1 cellular context compared by ENCODE assay signal in the genomic region with DNA sequence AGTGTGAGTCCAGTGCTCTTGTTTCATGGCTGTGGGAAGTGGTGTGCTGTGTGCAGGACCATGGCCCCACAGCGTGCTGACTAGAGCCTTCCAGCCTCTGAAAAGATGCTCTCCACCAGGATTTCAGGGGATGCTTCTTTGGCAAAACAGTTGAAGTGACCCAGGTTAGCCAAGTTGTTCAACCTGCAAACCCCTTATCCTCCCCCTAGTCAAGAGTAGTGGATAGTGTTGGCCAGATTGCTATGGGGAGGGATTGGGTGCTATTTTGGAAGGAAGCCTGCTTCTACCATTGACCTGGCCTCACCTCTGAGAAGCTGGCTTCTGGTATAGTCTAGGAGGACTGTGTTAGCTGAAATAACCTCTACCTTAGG.
TF ChIP-seq lines count a peak whose summit lies in the region.

No MANE protein-coding gene starts in this region.

TF ChIP-seq in K562, 482 proteins besides CTCF, POLR2A, EP300 and RAD21 (continued from another document):
- TF ChIP-seq, protein P1, sequence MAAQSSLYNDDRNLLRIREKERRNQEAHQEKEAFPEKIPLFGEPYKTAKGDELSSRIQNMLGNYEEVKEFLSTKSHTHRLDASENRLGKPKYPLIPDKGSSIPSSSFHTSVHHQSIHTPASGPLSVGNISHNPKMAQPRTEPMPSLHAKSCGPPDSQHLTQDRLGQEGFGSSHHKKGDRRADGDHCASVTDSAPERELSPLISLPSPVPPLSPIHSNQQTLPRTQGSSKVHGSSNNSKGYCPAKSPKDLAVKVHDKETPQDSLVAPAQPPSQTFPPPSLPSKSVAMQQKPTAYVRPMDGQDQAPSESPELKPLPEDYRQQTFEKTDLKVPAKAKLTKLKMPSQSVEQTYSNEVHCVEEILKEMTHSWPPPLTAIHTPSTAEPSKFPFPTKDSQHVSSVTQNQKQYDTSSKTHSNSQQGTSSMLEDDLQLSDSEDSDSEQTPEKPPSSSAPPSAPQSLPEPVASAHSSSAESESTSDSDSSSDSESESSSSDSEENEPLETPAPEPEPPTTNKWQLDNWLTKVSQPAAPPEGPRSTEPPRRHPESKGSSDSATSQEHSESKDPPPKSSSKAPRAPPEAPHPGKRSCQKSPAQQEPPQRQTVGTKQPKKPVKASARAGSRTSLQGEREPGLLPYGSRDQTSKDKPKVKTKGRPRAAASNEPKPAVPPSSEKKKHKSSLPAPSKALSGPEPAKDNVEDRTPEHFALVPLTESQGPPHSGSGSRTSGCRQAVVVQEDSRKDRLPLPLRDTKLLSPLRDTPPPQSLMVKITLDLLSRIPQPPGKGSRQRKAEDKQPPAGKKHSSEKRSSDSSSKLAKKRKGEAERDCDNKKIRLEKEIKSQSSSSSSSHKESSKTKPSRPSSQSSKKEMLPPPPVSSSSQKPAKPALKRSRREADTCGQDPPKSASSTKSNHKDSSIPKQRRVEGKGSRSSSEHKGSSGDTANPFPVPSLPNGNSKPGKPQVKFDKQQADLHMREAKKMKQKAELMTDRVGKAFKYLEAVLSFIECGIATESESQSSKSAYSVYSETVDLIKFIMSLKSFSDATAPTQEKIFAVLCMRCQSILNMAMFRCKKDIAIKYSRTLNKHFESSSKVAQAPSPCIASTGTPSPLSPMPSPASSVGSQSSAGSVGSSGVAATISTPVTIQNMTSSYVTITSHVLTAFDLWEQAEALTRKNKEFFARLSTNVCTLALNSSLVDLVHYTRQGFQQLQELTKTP (IDR thresholded peaks at IDR 0.05; ENCODE audit: low read depth in 1 of 2, partially characterized antibody in 2 of 2): no peak
- peak in 1 of 2 experiments; percentile 41; a peak in 1 of 4 replicates for TF ChIP-seq FOXK2 (conservative IDR thresholded peaks at IDR 0.05 in 1 of 2, IDR thresholded peaks at IDR 0.05 in 1 of 2; ENCODE audit: low read depth in 2 of 2)
- TF ChIP-seq, protein P2, sequence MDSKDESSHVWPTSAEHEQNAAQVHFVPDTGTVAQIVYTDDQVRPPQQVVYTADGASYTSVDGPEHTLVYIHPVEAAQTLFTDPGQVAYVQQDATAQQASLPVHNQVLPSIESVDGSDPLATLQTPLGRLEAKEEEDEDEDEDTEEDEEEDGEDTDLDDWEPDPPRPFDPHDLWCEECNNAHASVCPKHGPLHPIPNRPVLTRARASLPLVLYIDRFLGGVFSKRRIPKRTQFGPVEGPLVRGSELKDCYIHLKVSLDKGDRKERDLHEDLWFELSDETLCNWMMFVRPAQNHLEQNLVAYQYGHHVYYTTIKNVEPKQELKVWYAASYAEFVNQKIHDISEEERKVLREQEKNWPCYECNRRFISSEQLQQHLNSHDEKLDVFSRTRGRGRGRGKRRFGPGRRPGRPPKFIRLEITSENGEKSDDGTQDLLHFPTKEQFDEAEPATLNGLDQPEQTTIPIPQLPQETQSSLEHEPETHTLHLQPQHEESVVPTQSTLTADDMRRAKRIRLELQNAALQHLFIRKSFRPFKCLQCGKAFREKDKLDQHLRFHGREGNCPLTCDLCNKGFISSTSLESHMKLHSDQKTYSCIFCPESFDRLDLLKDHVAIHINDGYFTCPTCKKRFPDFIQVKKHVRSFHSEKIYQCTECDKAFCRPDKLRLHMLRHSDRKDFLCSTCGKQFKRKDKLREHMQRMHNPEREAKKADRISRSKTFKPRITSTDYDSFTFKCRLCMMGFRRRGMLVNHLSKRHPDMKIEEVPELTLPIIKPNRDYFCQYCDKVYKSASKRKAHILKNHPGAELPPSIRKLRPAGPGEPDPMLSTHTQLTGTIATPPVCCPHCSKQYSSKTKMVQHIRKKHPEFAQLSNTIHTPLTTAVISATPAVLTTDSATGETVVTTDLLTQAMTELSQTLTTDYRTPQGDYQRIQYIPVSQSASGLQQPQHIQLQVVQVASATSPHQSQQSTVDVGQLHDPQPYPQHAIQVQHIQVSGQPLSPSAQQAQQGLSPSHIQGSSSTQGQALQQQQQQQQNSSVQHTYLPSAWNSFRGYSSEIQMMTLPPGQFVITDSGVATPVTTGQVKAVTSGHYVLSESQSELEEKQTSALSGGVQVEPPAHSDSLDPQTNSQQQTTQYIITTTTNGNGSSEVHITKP (IDR thresholded peaks at IDR 0.05; ENCODE audit: partially characterized antibody): peak; percentile 93
